Comparison of ENCODE assay signal across 1 cellular context in the genomic region with DNA sequence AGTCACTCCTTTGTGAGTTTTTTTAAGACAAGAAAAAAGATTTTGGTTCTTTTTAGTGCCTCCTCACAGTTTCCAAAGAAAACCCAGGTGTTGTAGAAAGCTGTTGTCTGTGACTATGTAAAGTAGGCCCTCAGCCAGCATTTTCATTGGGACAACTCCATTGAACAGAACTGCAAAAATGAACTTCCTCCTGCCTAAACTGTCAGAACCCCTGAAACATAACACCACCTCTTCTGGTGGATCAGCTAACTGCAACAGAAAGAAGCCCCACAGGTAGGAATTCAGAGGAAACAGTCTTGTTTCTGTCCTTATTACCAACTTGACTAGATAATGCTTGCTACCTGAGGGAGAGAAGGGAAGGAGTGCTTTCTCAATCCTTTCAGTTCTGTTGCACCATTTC.
TF ChIP-seq lines count a peak whose summit lies in the region.

No MANE protein-coding gene starts in this region.

TF ChIP-seq in H1, 55 proteins besides CTCF, POLR2A, EP300 and RAD21:
- TF ChIP-seq, protein P1, sequence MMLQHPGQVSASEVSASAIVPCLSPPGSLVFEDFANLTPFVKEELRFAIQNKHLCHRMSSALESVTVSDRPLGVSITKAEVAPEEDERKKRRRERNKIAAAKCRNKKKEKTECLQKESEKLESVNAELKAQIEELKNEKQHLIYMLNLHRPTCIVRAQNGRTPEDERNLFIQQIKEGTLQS (IDR thresholded peaks at IDR 0.05; ENCODE audit: insufficient read depth, low read depth, low read length), result no peak
- no peak for TF ChIP-seq ASH2L (IDR thresholded peaks at IDR 0.05; ENCODE audit: low read length)
- TF ChIP-seq TAF1 (IDR thresholded peaks at IDR 0.05; ENCODE audit: low read depth, low read length), result no peak
- no peak for TF ChIP-seq TEAD4 (IDR thresholded peaks at IDR 0.05; ENCODE audit: low read depth, low read length)
- no peak for TF ChIP-seq JUN (IDR thresholded peaks at IDR 0.05; ENCODE audit: low read depth, low read length)
- no peak for TF ChIP-seq TAF7 (optimal IDR thresholded peaks at IDR 0.05; ENCODE audit: borderline replicate concordance, low read depth, low read length)
